Comparison of ENCODE assay signal across 17 cellular contexts in genomic region chr16:80989801-80990200, GRCh38.
"Had no signal": no experiment of that assay in that cellular context is flagged by ENCODE, and none has a peak within 500 bp of the region (broad histone marks: within the 10 kb centered on the region; RNA-seq: fewer than 3 reads in every experiment).

No MANE protein-coding gene starts in this region.

- H3K9me3 Mint-ChIP-seq: effector memory CD8-positive, alpha-beta T cell; mesothelial cell of epicardium; nephron progenitor cell had no signal

- DNase-seq: activated CD4-positive, alpha-beta T cell treated with anti-CD3 and anti-CD28 coated beads, Interleukin-2, amount 50 U/mL, for 48 hours; amniotic stem cell; effector memory CD8-positive, alpha-beta T cell; esophagus squamous epithelium; foreskin keratinocyte; hypothalamus; left lung; nephron progenitor cell; occipital lobe; posterior cingulate gyrus; stimulated activated CD4-positive, alpha-beta T cell treated with anti-CD3 and anti-CD28 coated beads, Interleukin-1b, Interleukin-23, amount 100 ng/mL, for 48 hours; stimulated activated CD8-positive, alpha-beta memory T cell treated with anti-CD3 and anti-CD28 coated beads, Interleukin-4, amount 100 ng/mL, for 48 hours; stimulated activated naive CD4-positive, alpha-beta T cell; T-helper 17 cell had no signal

- H3K4me1 ChIP-seq: esophagus squamous epithelium, left lung had no signal

- H3K36me3 ChIP-seq: cardiac muscle cell had no signal

- H3K27me3 ChIP-seq: cardiac muscle cell, esophagus squamous epithelium, foreskin keratinocyte, left lung had no signal

- H3K4me3 ChIP-seq: cardiac muscle cell, esophagus squamous epithelium, left lung had no signal

- H3K27me3 Mint-ChIP-seq: activated naive CD8-positive, alpha-beta T cell; effector memory CD8-positive, alpha-beta T cell; T-helper 17 cell had no signal

- ATAC-seq: effector memory CD8-positive, alpha-beta T cell; foreskin keratinocyte; left lung; T-helper 17 cell had no signal

- H3K9me3 ChIP-seq: esophagus squamous epithelium, left lung had no signal

- H3K4me3 Mint-ChIP-seq: activated naive CD8-positive, alpha-beta T cell; effector memory CD8-positive, alpha-beta T cell; mesothelial cell of epicardium; nephron progenitor cell; T-helper 17 cell had no signal

- H3K27ac Mint-ChIP-seq: activated naive CD8-positive, alpha-beta T cell; mesothelial cell of epicardium; T-helper 17 cell had no signal

- H3K27ac ChIP-seq: cardiac muscle cell, esophagus squamous epithelium, foreskin keratinocyte, left lung had no signal
